Comparison of ENCODE assay signal across 27 cellular contexts in the genomic region with DNA sequence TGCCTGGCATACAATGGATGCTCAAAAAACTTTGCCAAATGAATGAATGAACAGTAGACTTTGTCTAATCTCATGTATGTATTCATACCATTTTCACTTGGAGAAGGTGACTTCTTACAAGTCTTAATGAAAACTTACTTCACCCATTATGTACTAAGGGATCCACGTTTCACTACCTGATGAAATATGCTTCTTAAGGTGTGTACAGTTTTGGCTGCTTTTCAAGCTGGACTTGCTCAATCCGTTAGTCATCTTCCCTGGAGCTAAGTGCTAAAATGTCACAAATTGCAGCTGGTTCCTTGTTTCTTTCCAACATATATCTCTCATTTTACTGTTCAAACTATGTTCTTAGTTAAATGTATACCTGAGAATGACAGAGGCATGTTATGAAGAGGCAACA. TPM values are rescaled to one million over a fixed set of nuclear protein-coding genes. Genes with fewer than 3 reads are reported as not detected.
A peak's percentile ranks its signal among the peaks of the same experiment; 100 is the strongest.
DNase-seq lines count a peak whose midpoint lies in the region; ATAC-seq and TF ChIP-seq lines count a peak whose summit lies in the region.
"Had no signal": no experiment of that assay in that cellular context is flagged by ENCODE, and none has a peak within 500 bp of the region (broad histone marks: within the 10 kb centered on the region; RNA-seq: fewer than 3 reads in every experiment).

No MANE protein-coding gene starts in this region.

- no peak overlapping the region for H3K9ac ChIP-seq in GM23248
- H3K9ac ChIP-seq: SK-N-SH had no signal

- H3F3A ChIP-seq in GM23248 (ENCODE audit: insufficient read depth) = no peaks in the 10 kb centered on the region

- DNase-seq in GM23248 (peak; percentile 10), NCI-H69 (lab: John Stamatoyannopoulos, UW) (peak; percentile 39), epithelial cell of esophagus (ENCODE audit: low read depth) (peak; percentile 98), left lung (no peak), NCI-H2107 (lab: John Stamatoyannopoulos, UW) (no peak)
- no peak for DNase-seq in CD4-positive, alpha-beta memory T cell
- DNase-seq: activated CD4-positive, alpha-beta T cell treated with anti-CD3 and anti-CD28 coated beads for 4 hours; activated gamma-delta T cell treated with Interleukin-2 at 50 U/mL for 16 hours; activated naive CD8-positive, alpha-beta T cell treated with anti-CD3 and anti-CD28 coated beads, Interleukin-2, amount 50 U/mL, for 24 hours; activated T-cell treated with anti-CD3 and anti-CD28 coated beads, Interleukin-2, amount 50 U/mL, for 24 hours; BE2C; Caco-2; colonic mucosa; DMS79 treated with DMSO at 0.1 percent for 48 hours; effector memory CD8-positive, alpha-beta T cell; glutamatergic neuron; NCI-H1694; NCI-H526 treated with DMSO at 0.1 percent for 48 hours; psoas muscle; SK-N-SH; stimulated activated CD8-positive, alpha-beta memory T cell treated with anti-CD3 and anti-CD28 coated beads, Interleukin-4, amount 100 ng/mL, for 48 hours had no signal

- CTCF ChIA-PET in CD4-positive, alpha-beta memory T cell (lab: Charles Lee; ENCODE audit: partially characterized antibody) = interaction anchor here (2.0 kb wide), 1 partner anchor 9 kb away, joined by 9 read pairs; no protein-coding TSS in a partner anchor

- no peaks in the 10 kb centered on the region for H3K36me3 Mint-ChIP-seq in CD4-positive, alpha-beta memory T cell
- H3K36me3 Mint-ChIP-seq: brain, memory B cell had no signal

- peaks cover 2 to 21% (median 5%) of the 10 kb centered on the region in 8 donors for H3K9me3 Mint-ChIP-seq in CD4-positive, alpha-beta memory T cell
- H3K9me3 Mint-ChIP-seq: activated T-cell treated with anti-CD3 and anti-CD28 coated beads, Interleukin-2, amount 50 U/mL, for 24 hours had no signal

- H3K27ac ChIP-seq in GM23248 (no peak overlapping the region), left lung (no peak overlapping the region)
- no peak overlapping the region for H3K27ac ChIP-seq in CD4-positive, alpha-beta memory T cell (ENCODE audit: low read depth, low read length)
- H3K27ac ChIP-seq: A549, colonic mucosa, psoas muscle, tibial nerve had no signal

- H3K36me3 ChIP-seq in GM23248 (ENCODE audit: low read depth) (no peaks in the 10 kb centered on the region), left lung (no peaks in the 10 kb centered on the region)
- H3K36me3 ChIP-seq in CD4-positive, alpha-beta memory T cell (ENCODE audit: insufficient read depth, low read length) = no peaks in the 10 kb centered on the region
- H3K36me3 ChIP-seq: BE2C, colonic mucosa, tibial nerve had no signal

- H3K79me2 ChIP-seq in GM23248 (ENCODE audit: insufficient read depth) = no peaks in the 10 kb centered on the region

- H3K27me3 ChIP-seq in GM23248 (replicated peaks; ENCODE audit: insufficient read depth) (peaks cover 41% of the 10 kb centered on the region), left lung (peaks cover 39 to 48% of the 10 kb centered on the region in 2 donors)
- peaks cover 11% of the 10 kb centered on the region for H3K27me3 ChIP-seq in CD4-positive, alpha-beta memory T cell (ENCODE audit: insufficient read depth, low read length)

- no peak overlapping the region for H3K27ac Mint-ChIP-seq in CD4-positive, alpha-beta memory T cell
- H3K27ac Mint-ChIP-seq: activated naive CD8-positive, alpha-beta T cell treated with anti-CD3 and anti-CD28 coated beads, Interleukin-2, amount 50 U/mL, for 24 hours; activated T-cell treated with anti-CD3 and anti-CD28 coated beads, Interleukin-2, amount 50 U/mL, for 24 hours; brain; effector memory CD8-positive, alpha-beta T cell; memory B cell had no signal

- WGBS in GM23248 (ENCODE audit: low coverage in 1 of 2, low lambda C conversion rate in 2 of 2, missing lambda C conversion rate in 2 of 2), 2 experiments = 32 to 35% methylated on average over 2 of the region's 2 CpGs

- intact Hi-C loops in left lung (cut with DNase I) = no loop called here
- intact Hi-C loops in CD4-positive, alpha-beta memory T cell (cut with micrococcal nuclease) = no loop called here

- ATAC-seq in left lung (peak; percentile 15), HG03432 (IDR thresholded peaks at IDR 0.05; ENCODE audit: unreplicated experiment) (no peak), HG02759 (IDR thresholded peaks at IDR 0.05; ENCODE audit: unreplicated experiment) (no peak)
- ATAC-seq: A549; activated naive CD8-positive, alpha-beta T cell treated with anti-CD3 and anti-CD28 coated beads, Interleukin-2, amount 50 U/mL, for 24 hours; effector memory CD8-positive, alpha-beta T cell; psoas muscle had no signal

- H3K4me1 ChIP-seq in GM23248 (ENCODE audit: insufficient read depth) (no peaks in the 10 kb centered on the region), left lung (peaks cover 13 to 33% of the 10 kb centered on the region in 2 donors)
- peaks cover 11% of the 10 kb centered on the region for H3K4me1 ChIP-seq in CD4-positive, alpha-beta memory T cell (ENCODE audit: insufficient read depth, low read length)
- H3K4me1 ChIP-seq: Caco-2, colonic mucosa, psoas muscle had no signal

- H4K20me1 ChIP-seq in GM23248 (ENCODE audit: insufficient read depth) = no peaks in the 10 kb centered on the region

- TF ChIP-seq CTCF in epithelial cell of esophagus (IDR thresholded peaks at IDR 0.05; ENCODE audit: insufficient read depth, low read depth, low read length, missing control alignments) (no peak), left lung (IDR thresholded peaks at IDR 0.05) (no peak)

- H3K4me3 ChIP-seq in GM23248 (no peak overlapping the region), epithelial cell of esophagus (ENCODE audit: low read length) (no peak overlapping the region), left lung (no peak overlapping the region)
- H3K4me3 ChIP-seq in CD4-positive, alpha-beta memory T cell (ENCODE audit: low read length in 2 of 2) = no peak overlapping the region
- H3K4me3 ChIP-seq: A549, colonic mucosa, psoas muscle, tibial nerve had no signal

- H2AFZ ChIP-seq in GM23248 = no peak overlapping the region

- no peaks in the 10 kb centered on the region for H3K9me2 ChIP-seq in GM23248 (ENCODE audit: insufficient read depth)
- H3K9me2 ChIP-seq: SK-N-SH had no signal

- POLR2A ChIA-PET in CD4-positive, alpha-beta memory T cell (lab: Charles Lee; ENCODE audit: partially characterized antibody) = no interaction called here

- H3K4me3 Mint-ChIP-seq in CD4-positive, alpha-beta memory T cell = no peak overlapping the region
- H3K4me3 Mint-ChIP-seq: activated naive CD8-positive, alpha-beta T cell treated with anti-CD3 and anti-CD28 coated beads, Interleukin-2, amount 50 U/mL, for 24 hours; activated T-cell treated with anti-CD3 and anti-CD28 coated beads, Interleukin-2, amount 50 U/mL, for 24 hours; brain; effector memory CD8-positive, alpha-beta T cell; memory B cell had no signal

- in situ Hi-C loops in GM23248 (cut with MboI) = no loop called here

- peaks cover 27% of the 10 kb centered on the region in 2 donors for H3K27me3 Mint-ChIP-seq in CD4-positive, alpha-beta memory T cell

- no peak overlapping the region for H3K4me2 ChIP-seq in GM23248 (ENCODE audit: unreplicated experiment)
- H3K4me2 ChIP-seq: A549, SK-N-SH had no signal

- no peaks in the 10 kb centered on the region for H3K9me3 ChIP-seq in GM23248 (ENCODE audit: low read depth)
- H3K9me3 ChIP-seq in left lung = peaks cover 0 to 9% of the 10 kb centered on the region in 2 donors
- no peaks in the 10 kb centered on the region for H3K9me3 ChIP-seq in CD4-positive, alpha-beta memory T cell (ENCODE audit: control insufficient read depth in 1 of 2, low read length in 2 of 2)
- H3K9me3 ChIP-seq: BE2C, Caco-2, colonic mucosa, SK-N-SH had no signal

- H3K4me1 Mint-ChIP-seq in CD4-positive, alpha-beta memory T cell = peaks cover 4 to 10% (median 7%) of the 10 kb centered on the region in 4 donors
- H3K4me1 Mint-ChIP-seq: memory B cell had no signal

RNA-seq across cellular contexts. Expression of gene CCNA1, which starts 4.2 kb away (rescaled TPM):
- total RNA-seq in GM23248 (2014; rRNA removed; shearing (Covaris generic)) = not detected in 2 replicates
- not detected in 2 replicates for polyA plus RNA-seq in GM23248 (2016; fragmentation: Nextera tagmentation; extraction: Ambion mirVana)
- 1 to 10 TPM in 1 of 2 donors, under 1 TPM in 1; 0.15 to 1.5 TPM for total RNA-seq in left lung
- not detected for total RNA-seq in CD4-positive, alpha-beta memory T cell
- not detected for polyA plus RNA-seq in CD4-positive, alpha-beta memory T cell
- total RNA-seq: Caco-2, colonic mucosa had no signal

Comparison
In these comparisons a context has a peak if more than half of its experiments do, and no peak if none do; other contexts are left out.
1. DNase-seq: peak in GM23248 (single experiment), NCI-H69 (single experiment) and epithelial cell of esophagus (single experiment); none in left lung (0 of 2), NCI-H2107 (single experiment) and CD4-positive, alpha-beta memory T cell (0 of 5).